ENCODE assay signal across 2 cellular contexts in the genomic region with DNA sequence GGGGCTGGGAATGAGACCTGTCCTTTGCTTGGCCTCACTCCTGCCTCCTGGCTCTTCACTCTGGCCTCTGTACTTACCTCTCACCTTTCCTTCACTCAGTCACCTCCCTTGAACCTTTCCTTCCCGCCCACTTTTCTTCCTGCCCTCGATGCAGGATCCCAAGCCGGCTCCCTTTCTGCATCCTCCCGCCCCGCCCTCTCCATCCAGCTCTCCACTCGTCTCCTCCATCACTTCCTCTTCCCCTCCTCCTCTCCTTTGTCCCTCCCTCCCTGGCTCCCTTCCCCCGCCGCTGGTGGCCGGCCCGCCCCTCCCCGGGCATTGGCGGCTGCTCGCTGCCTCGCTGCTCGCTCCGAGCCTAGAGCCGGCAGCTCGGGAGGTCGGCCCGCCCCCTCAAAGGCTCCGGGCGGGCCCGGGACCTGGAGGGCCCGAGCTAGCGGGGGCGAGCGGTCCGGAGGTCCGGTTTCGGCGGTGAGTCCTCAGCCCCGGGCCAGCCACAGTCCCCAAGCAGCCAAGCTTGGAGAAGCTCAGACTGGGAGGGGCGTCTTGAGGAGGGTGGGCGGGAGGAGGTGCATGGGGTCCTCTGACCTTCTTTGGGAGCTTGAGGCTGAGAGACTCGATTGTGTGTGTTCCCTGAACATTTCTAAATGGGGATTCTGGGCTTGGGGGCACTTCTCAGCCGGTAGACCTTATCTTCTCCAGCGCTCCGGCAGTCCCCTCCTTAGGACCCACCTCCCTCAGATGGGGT.
TF ChIP-seq lines count a peak whose summit lies in the region.

No MANE protein-coding gene starts in this region.

TF ChIP-seq in WTC11, 78 proteins besides CTCF, POLR2A, EP300 and RAD21 (continues in another document):
- TF ChIP-seq, protein P1, sequence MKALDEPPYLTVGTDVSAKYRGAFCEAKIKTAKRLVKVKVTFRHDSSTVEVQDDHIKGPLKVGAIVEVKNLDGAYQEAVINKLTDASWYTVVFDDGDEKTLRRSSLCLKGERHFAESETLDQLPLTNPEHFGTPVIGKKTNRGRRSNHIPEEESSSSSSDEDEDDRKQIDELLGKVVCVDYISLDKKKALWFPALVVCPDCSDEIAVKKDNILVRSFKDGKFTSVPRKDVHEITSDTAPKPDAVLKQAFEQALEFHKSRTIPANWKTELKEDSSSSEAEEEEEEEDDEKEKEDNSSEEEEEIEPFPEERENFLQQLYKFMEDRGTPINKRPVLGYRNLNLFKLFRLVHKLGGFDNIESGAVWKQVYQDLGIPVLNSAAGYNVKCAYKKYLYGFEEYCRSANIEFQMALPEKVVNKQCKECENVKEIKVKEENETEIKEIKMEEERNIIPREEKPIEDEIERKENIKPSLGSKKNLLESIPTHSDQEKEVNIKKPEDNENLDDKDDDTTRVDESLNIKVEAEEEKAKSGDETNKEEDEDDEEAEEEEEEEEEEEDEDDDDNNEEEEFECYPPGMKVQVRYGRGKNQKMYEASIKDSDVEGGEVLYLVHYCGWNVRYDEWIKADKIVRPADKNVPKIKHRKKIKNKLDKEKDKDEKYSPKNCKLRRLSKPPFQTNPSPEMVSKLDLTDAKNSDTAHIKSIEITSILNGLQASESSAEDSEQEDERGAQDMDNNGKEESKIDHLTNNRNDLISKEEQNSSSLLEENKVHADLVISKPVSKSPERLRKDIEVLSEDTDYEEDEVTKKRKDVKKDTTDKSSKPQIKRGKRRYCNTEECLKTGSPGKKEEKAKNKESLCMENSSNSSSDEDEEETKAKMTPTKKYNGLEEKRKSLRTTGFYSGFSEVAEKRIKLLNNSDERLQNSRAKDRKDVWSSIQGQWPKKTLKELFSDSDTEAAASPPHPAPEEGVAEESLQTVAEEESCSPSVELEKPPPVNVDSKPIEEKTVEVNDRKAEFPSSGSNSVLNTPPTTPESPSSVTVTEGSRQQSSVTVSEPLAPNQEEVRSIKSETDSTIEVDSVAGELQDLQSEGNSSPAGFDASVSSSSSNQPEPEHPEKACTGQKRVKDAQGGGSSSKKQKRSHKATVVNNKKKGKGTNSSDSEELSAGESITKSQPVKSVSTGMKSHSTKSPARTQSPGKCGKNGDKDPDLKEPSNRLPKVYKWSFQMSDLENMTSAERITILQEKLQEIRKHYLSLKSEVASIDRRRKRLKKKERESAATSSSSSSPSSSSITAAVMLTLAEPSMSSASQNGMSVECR (CRISPR knock-in tag; IDR thresholded peaks at IDR 0.05; ENCODE audit: borderline replicate concordance), result peak; percentile 43; the same call in 1 of the 2 replicates
- no peak for TF ChIP-seq NFYB (CRISPR knock-in tag; conservative IDR thresholded peaks at IDR 0.05; ENCODE audit: low read depth)
- TF ChIP-seq ZNF121 (CRISPR knock-in tag; IDR thresholded peaks at IDR 0.05), result peak; percentile 100
- TF ChIP-seq, protein P2, sequence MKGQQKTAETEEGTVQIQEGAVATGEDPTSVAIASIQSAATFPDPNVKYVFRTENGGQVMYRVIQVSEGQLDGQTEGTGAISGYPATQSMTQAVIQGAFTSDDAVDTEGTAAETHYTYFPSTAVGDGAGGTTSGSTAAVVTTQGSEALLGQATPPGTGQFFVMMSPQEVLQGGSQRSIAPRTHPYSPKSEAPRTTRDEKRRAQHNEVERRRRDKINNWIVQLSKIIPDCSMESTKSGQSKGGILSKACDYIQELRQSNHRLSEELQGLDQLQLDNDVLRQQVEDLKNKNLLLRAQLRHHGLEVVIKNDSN (CRISPR knock-in tag; IDR thresholded peaks at IDR 0.05), result no peak
- TF ChIP-seq, protein P3, sequence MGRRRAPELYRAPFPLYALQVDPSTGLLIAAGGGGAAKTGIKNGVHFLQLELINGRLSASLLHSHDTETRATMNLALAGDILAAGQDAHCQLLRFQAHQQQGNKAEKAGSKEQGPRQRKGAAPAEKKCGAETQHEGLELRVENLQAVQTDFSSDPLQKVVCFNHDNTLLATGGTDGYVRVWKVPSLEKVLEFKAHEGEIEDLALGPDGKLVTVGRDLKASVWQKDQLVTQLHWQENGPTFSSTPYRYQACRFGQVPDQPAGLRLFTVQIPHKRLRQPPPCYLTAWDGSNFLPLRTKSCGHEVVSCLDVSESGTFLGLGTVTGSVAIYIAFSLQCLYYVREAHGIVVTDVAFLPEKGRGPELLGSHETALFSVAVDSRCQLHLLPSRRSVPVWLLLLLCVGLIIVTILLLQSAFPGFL (CRISPR knock-in tag; IDR thresholded peaks at IDR 0.05; ENCODE audit: borderline replicate concordance), result no peak
- peak; percentile 51; the same call in 1 of the 2 replicates for TF ChIP-seq TP53 (CRISPR knock-in tag; IDR thresholded peaks at IDR 0.05)
- 0 out of 2 replicates have a peak, but pooled peaks have one; percentile 31 for TF ChIP-seq FOXP1 (CRISPR knock-in tag; IDR thresholded peaks at IDR 0.05; ENCODE audit: borderline replicate concordance)
- no peak; the same call in 1 of the 2 replicates for TF ChIP-seq GABPB1 (CRISPR knock-in tag; IDR thresholded peaks at IDR 0.05)
- TF ChIP-seq, protein P4, sequence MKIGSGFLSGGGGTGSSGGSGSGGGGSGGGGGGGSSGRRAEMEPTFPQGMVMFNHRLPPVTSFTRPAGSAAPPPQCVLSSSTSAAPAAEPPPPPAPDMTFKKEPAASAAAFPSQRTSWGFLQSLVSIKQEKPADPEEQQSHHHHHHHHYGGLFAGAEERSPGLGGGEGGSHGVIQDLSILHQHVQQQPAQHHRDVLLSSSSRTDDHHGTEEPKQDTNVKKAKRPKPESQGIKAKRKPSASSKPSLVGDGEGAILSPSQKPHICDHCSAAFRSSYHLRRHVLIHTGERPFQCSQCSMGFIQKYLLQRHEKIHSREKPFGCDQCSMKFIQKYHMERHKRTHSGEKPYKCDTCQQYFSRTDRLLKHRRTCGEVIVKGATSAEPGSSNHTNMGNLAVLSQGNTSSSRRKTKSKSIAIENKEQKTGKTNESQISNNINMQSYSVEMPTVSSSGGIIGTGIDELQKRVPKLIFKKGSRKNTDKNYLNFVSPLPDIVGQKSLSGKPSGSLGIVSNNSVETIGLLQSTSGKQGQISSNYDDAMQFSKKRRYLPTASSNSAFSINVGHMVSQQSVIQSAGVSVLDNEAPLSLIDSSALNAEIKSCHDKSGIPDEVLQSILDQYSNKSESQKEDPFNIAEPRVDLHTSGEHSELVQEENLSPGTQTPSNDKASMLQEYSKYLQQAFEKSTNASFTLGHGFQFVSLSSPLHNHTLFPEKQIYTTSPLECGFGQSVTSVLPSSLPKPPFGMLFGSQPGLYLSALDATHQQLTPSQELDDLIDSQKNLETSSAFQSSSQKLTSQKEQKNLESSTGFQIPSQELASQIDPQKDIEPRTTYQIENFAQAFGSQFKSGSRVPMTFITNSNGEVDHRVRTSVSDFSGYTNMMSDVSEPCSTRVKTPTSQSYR (CRISPR knock-in tag; IDR thresholded peaks at IDR 0.05), result peak; percentile 62; the same call in 1 of the 2 replicates
- no peak; the same call in 1 of the 2 replicates for TF ChIP-seq CREM (CRISPR knock-in tag; IDR thresholded peaks at IDR 0.05)
- TF ChIP-seq, protein P5, sequence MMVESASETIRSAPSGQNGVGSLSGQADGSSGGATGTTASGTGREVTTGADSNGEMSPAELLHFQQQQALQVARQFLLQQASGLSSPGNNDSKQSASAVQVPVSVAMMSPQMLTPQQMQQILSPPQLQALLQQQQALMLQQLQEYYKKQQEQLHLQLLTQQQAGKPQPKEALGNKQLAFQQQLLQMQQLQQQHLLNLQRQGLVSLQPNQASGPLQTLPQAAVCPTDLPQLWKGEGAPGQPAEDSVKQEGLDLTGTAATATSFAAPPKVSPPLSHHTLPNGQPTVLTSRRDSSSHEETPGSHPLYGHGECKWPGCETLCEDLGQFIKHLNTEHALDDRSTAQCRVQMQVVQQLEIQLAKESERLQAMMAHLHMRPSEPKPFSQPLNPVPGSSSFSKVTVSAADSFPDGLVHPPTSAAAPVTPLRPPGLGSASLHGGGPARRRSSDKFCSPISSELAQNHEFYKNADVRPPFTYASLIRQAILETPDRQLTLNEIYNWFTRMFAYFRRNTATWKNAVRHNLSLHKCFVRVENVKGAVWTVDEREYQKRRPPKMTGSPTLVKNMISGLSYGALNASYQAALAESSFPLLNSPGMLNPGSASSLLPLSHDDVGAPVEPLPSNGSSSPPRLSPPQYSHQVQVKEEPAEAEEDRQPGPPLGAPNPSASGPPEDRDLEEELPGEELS (CRISPR knock-in tag; IDR thresholded peaks at IDR 0.05), result peak; percentile 63; the same call in 1 of the 2 replicates

TF ChIP-seq in endothelial cell of umbilical vein, 7 proteins besides CTCF, POLR2A, EP300 and RAD21:
- no peak for TF ChIP-seq JUN (IDR thresholded peaks at IDR 0.05; ENCODE audit: borderline replicate concordance, insufficient read depth, insufficient read length, low read depth)
- TF ChIP-seq POLR2AphosphoS5 (IDR thresholded peaks at IDR 0.05; ENCODE audit: insufficient read depth, low read depth, low read length), result peak; percentile 92
- no peak for TF ChIP-seq FOS (IDR thresholded peaks at IDR 0.05; ENCODE audit: borderline replicate concordance, insufficient read depth, low read length)
